9 cellular contexts compared by ENCODE assay signal in genomic region chr18:63444567-63444966, GRCh38. TPM values are rescaled to one million over a fixed set of nuclear protein-coding genes. Genes with fewer than 3 reads are reported as not detected.
DNase-seq lines count a peak whose midpoint lies in the region; ATAC-seq and TF ChIP-seq lines count a peak whose summit lies in the region.
"Had no signal": no experiment of that assay in that cellular context is flagged by ENCODE, and none has a peak within 500 bp of the region (broad histone marks: within the 10 kb centered on the region; RNA-seq: fewer than 3 reads in every experiment).

No MANE protein-coding gene starts in this region.

- H3K4me2 ChIP-seq in MM.1S (ENCODE audit: low read depth, low read length) = no peak overlapping the region
- H3K4me2 ChIP-seq: A549 had no signal

- H3K36me3 Mint-ChIP-seq in activated naive CD8-positive, alpha-beta T cell treated with anti-CD3 and anti-CD28 coated beads for 36 hours = no peaks in the 10 kb centered on the region

- ATAC-seq in Right ventricle myocardium inferior (peak; percentile 75), right cardiac atrium (peak; percentile 72 to 78), HG02759 (IDR thresholded peaks at IDR 0.05; ENCODE audit: unreplicated experiment) (no peak)
- ATAC-seq: A549 had no signal

- intact Hi-C loops in Right ventricle myocardium inferior (cut with DNase I) (loop anchor here (5.0 kb wide), 1 partner anchor 312 kb away; no protein-coding TSS in a partner anchor), right cardiac atrium (cut with DNase I) (loop anchor here in 3 of 4 donors (5.0 to 10.0 kb wide), 3 partner anchors 427 to 432 kb away; no protein-coding TSS in a partner anchor)

- H3K9ac ChIP-seq in SK-N-MC (ENCODE audit: insufficient read length) = no peak overlapping the region
- no peak overlapping the region for H3K9ac ChIP-seq in MM.1S (ENCODE audit: low read length)

- no peaks in the 10 kb centered on the region for H3F3A ChIP-seq in MM.1S (ENCODE audit: insufficient read depth, low read length)

- H3K27me3 ChIP-seq in right atrium auricular region (no peaks in the 10 kb centered on the region), right cardiac atrium (ENCODE audit: control insufficient read depth, insufficient read depth) (no peaks in the 10 kb centered on the region), MM.1S (replicated peaks; ENCODE audit: insufficient read depth, low read length) (no peaks in the 10 kb centered on the region)

- H3K27ac Mint-ChIP-seq in activated naive CD8-positive, alpha-beta T cell treated with anti-CD3 and anti-CD28 coated beads for 36 hours = no peak overlapping the region

- H3K4me3 ChIP-seq in right atrium auricular region (no peak overlapping the region), SK-N-MC (no peak overlapping the region), right cardiac atrium (ENCODE audit: low read length) (no peak overlapping the region), MM.1S (ENCODE audit: low read length) (no peak overlapping the region)
- H3K4me3 ChIP-seq: A549 had no signal

- H3K4me3 Mint-ChIP-seq in activated naive CD8-positive, alpha-beta T cell treated with anti-CD3 and anti-CD28 coated beads for 36 hours = no peak overlapping the region

- H3K9me3 ChIP-seq in right atrium auricular region = no peaks in the 10 kb centered on the region
- no peaks in the 10 kb centered on the region for H3K9me3 ChIP-seq in SK-N-MC (ENCODE audit: low read depth, low read length)
- H3K9me3 ChIP-seq in right cardiac atrium (ENCODE audit: control insufficient read depth, low read length) = no peaks in the 10 kb centered on the region
- H3K9me3 ChIP-seq in MM.1S (replicated peaks; ENCODE audit: insufficient read depth, low read length) = no peaks in the 10 kb centered on the region
- H3K9me3 ChIP-seq: A549 had no signal

- H3K27ac ChIP-seq in right atrium auricular region = no peak overlapping the region
- H3K27ac ChIP-seq in SK-N-MC = peak overlapping the region; percentile 84; the same call in 1 of the 2 replicates
- peak overlapping the region; percentile 76 for H3K27ac ChIP-seq in right cardiac atrium (ENCODE audit: low read length)
- no peak overlapping the region for H3K27ac ChIP-seq in MM.1S (ENCODE audit: low read length)
- H3K27ac ChIP-seq: A549 had no signal

- WGBS in right cardiac atrium = 51% methylated on average over 6 of the region's 6 CpGs

- no peaks in the 10 kb centered on the region for H3K36me3 ChIP-seq in right atrium auricular region
- no peaks in the 10 kb centered on the region for H3K36me3 ChIP-seq in SK-N-MC (ENCODE audit: insufficient read depth, low read length)
- H3K36me3 ChIP-seq in MM.1S (replicated peaks; ENCODE audit: insufficient read depth, low read length) = no peaks in the 10 kb centered on the region

- H3K9me2 ChIP-seq in MM.1S (replicated peaks; ENCODE audit: insufficient read depth, low read length) = no peaks in the 10 kb centered on the region

- H4K20me1 ChIP-seq in MM.1S (ENCODE audit: insufficient read depth, low read length) = no peaks in the 10 kb centered on the region

- H3K4me1 Mint-ChIP-seq in activated naive CD8-positive, alpha-beta T cell treated with anti-CD3 and anti-CD28 coated beads for 36 hours = no peaks in the 10 kb centered on the region

- H3K4me1 ChIP-seq in right atrium auricular region (peaks cover 0 to 3% of the 10 kb centered on the region in 2 donors), right cardiac atrium (ENCODE audit: control insufficient read depth, insufficient read depth, low read length) (no peaks in the 10 kb centered on the region), MM.1S (ENCODE audit: low read length) (no peaks in the 10 kb centered on the region)

- H2AFZ ChIP-seq in MM.1S (ENCODE audit: low read length) = no peak overlapping the region

- H3K9me3 Mint-ChIP-seq in activated naive CD8-positive, alpha-beta T cell treated with anti-CD3 and anti-CD28 coated beads for 36 hours = no peaks in the 10 kb centered on the region

- H3K27me3 Mint-ChIP-seq in activated naive CD8-positive, alpha-beta T cell treated with anti-CD3 and anti-CD28 coated beads for 36 hours = no peaks in the 10 kb centered on the region

- no peaks in the 10 kb centered on the region for H3K79me2 ChIP-seq in MM.1S (ENCODE audit: low read length)

- TF ChIP-seq CTCF in right atrium auricular region (IDR thresholded peaks at IDR 0.05) (no peak), MM.1S (IDR thresholded peaks at IDR 0.05; ENCODE audit: low read length) (no peak)

- DNase-seq in Right ventricle myocardium inferior (ENCODE audit: missing footprints) (no peak), right atrium auricular region (ENCODE audit: low spot score) (no peak), SK-N-MC (ENCODE audit: low read depth, low spot score) (peak; percentile 79), right cardiac atrium (no peak), MM.1S (no peak), pons (ENCODE audit: low spot score) (no peak)
- no peak for DNase-seq in activated naive CD8-positive, alpha-beta T cell treated with anti-CD3 and anti-CD28 coated beads for 36 hours

RNA-seq across cellular contexts. Expression of gene VPS4B, which starts 22.3 kb away (rescaled TPM):
- total RNA-seq in Right ventricle myocardium inferior (20.4 TPM), right atrium auricular region (10 to 100 TPM; 14.1 to 16.4 TPM), right cardiac atrium (10 to 100 TPM; 21.4 to 28.8 (median 27.5) TPM)
- polyA plus RNA-seq in right cardiac atrium = 8.0 TPM
- total RNA-seq in activated naive CD8-positive, alpha-beta T cell treated with anti-CD3 and anti-CD28 coated beads for 36 hours = 10 to 100 TPM; 43.3 to 47.3 TPM

RNA-seq across cellular contexts. Expression of gene SERPINB5, which starts 32.2 kb away (rescaled TPM):
- total RNA-seq in Right ventricle myocardium inferior (not detected), right atrium auricular region (not detected), right cardiac atrium (not detected)
- polyA plus RNA-seq in right cardiac atrium = not detected
- not detected for total RNA-seq in activated naive CD8-positive, alpha-beta T cell treated with anti-CD3 and anti-CD28 coated beads for 36 hours

Comparison
In these comparisons a context has a peak if more than half of its experiments do, and no peak if none do; other contexts are left out.
1. H3K27ac ChIP-seq: peak in SK-N-MC (single experiment) and right cardiac atrium (single experiment); none in right atrium auricular region (0 of 2) and MM.1S (single experiment).